In the genomic region with DNA sequence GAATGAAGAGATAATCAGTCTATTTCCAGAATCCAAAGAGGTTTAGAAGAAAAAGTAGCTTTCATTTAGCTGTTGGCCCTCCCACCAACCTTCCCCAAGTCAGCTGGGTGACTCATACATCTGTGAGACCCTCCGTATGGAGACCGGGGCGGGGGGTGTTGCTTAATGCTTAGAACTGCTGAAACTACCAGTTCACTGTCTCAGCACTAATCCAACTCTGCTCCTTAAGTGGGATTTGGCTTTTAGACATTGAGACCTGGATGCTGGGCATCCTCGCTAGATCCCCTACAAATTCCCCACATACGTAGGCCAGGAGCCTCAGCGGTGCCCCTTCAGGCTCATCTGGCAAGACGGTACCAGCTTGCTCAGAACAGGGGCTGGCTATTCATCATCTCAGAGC, we compare ENCODE assay signal across 1 cellular context.
TF ChIP-seq lines count a peak whose summit lies in the region.

A gene (plus strand): TSS at position 252 of the 400 bp plus-strand sequence. CDS start 1,374 bp downstream, outside the sequence.

TF ChIP-seq in H1, 55 proteins besides CTCF, POLR2A, EP300 and RAD21:
- TF ChIP-seq TEAD4 (IDR thresholded peaks at IDR 0.05; ENCODE audit: low read depth, low read length), result no peak
- TF ChIP-seq SRF (IDR thresholded peaks at IDR 0.05; ENCODE audit: low read depth, low read length), result no peak
- no peak for TF ChIP-seq GABPA (IDR thresholded peaks at IDR 0.05; ENCODE audit: borderline replicate concordance, insufficient read depth, low read length)
- no peak for TF ChIP-seq KDM5A (IDR thresholded peaks at IDR 0.05; ENCODE audit: low read length)
- TF ChIP-seq SAP30 (IDR thresholded peaks at IDR 0.05; ENCODE audit: insufficient read depth, insufficient replicate concordance, low read length), result no peak
- TF ChIP-seq CEBPB (IDR thresholded peaks at IDR 0.05; ENCODE audit: low read depth, low read length), result no peak
- no peak for TF ChIP-seq ZNF274 (IDR thresholded peaks at IDR 0.05; ENCODE audit: borderline replicate concordance, extremely low read depth, low read length)
- TF ChIP-seq SP1 (IDR thresholded peaks at IDR 0.05; ENCODE audit: low read depth, low read length), result no peak
- TF ChIP-seq NRF1 (IDR thresholded peaks at IDR 0.05; ENCODE audit: low read depth, low read length), result no peak
- TF ChIP-seq TCF12 (IDR thresholded peaks at IDR 0.05; ENCODE audit: low read depth, low read length), result no peak
